In genomic region chr4:173436866-173437265, GRCh38 we compare ENCODE assay signal across 18 cellular contexts. TPM values are rescaled to one million over a fixed set of nuclear protein-coding genes. Genes with fewer than 3 reads are reported as not detected.
"Had no signal": no experiment of that assay in that cellular context is flagged by ENCODE, and none has a peak within 500 bp of the region (broad histone marks: within the 10 kb centered on the region; RNA-seq: fewer than 3 reads in every experiment).

No MANE protein-coding gene starts in this region.

- ATAC-seq: activated CD8-positive, alpha-beta memory T cell treated with anti-CD3 and anti-CD28 coated beads, Interleukin-2, amount 10 ng/mL, durations not matched to agents 7 days and 5 days; activated naive CD8-positive, alpha-beta T cell treated with anti-CD3 and anti-CD28 coated beads, Interleukin-2, amount 50 U/mL, for 24 hours; naive thymus-derived CD8-positive, alpha-beta T cell; right lobe of liver; stimulated activated naive CD8-positive, alpha-beta T cell treated with anti-CD3 and anti-CD28 coated beads, Interleukin-15, amount 100 ng/mL, for 72 hours had no signal

- H3K27ac Mint-ChIP-seq: activated CD8-positive, alpha-beta memory T cell treated with anti-CD3 and anti-CD28 coated beads, Interleukin-2, amount 10 ng/mL, durations not matched to agents 7 days and 5 days; activated naive CD4-positive, alpha-beta T cell treated with anti-CD3 and anti-CD28 coated beads for 36 hours; activated naive CD8-positive, alpha-beta T cell treated with anti-CD3 and anti-CD28 coated beads, Interleukin-2, amount 50 U/mL, for 24 hours; activated T-helper 2 cell treated with anti-CD3 and anti-CD28 coated beads, Interferon-gamma antibody, Interleukin-2, Interleukin-4, amounts not matched to agents 10 μg/mL and 5 μg/mL and 100 μg/mL, durations not matched to agents 14 hours and 24 hours and 36 hours; stimulated activated naive CD8-positive, alpha-beta T cell treated with anti-CD3 and anti-CD28 coated beads, Interleukin-15, amount 100 ng/mL, for 72 hours had no signal

- H3K27ac ChIP-seq: right lobe of liver, testis had no signal

- H3K4me1 ChIP-seq: right lobe of liver, testis, uterus had no signal

- H3K27me3 ChIP-seq: hepatocyte, right lobe of liver, testis, uterus had no signal

- H3K9me3 Mint-ChIP-seq: activated naive CD4-positive, alpha-beta T cell treated with anti-CD3 and anti-CD28 coated beads for 36 hours; activated naive CD8-positive, alpha-beta T cell treated with anti-CD3 and anti-CD28 coated beads, Interleukin-2, amount 50 U/mL, for 24 hours; activated T-helper 2 cell treated with anti-CD3 and anti-CD28 coated beads, Interferon-gamma antibody, Interleukin-2, Interleukin-4, amounts not matched to agents 10 μg/mL and 5 μg/mL and 100 μg/mL, durations not matched to agents 14 hours and 24 hours and 36 hours; stimulated activated naive CD8-positive, alpha-beta T cell treated with anti-CD3 and anti-CD28 coated beads, Interleukin-15, amount 100 ng/mL, for 72 hours had no signal

- H3K4me3 Mint-ChIP-seq: activated CD8-positive, alpha-beta memory T cell treated with anti-CD3 and anti-CD28 coated beads, Interleukin-2, amount 10 ng/mL, durations not matched to agents 7 days and 5 days; activated naive CD4-positive, alpha-beta T cell treated with anti-CD3 and anti-CD28 coated beads for 36 hours; activated naive CD8-positive, alpha-beta T cell treated with anti-CD3 and anti-CD28 coated beads, Interleukin-2, amount 50 U/mL, for 24 hours; naive thymus-derived CD8-positive, alpha-beta T cell; stimulated activated naive CD8-positive, alpha-beta T cell treated with anti-CD3 and anti-CD28 coated beads, Interleukin-15, amount 100 ng/mL, for 72 hours had no signal

- H3K27me3 Mint-ChIP-seq: activated CD8-positive, alpha-beta memory T cell treated with anti-CD3 and anti-CD28 coated beads, Interleukin-2, amount 10 ng/mL, durations not matched to agents 7 days and 5 days; activated naive CD8-positive, alpha-beta T cell treated with anti-CD3 and anti-CD28 coated beads, Interleukin-2, amount 50 U/mL, for 24 hours; stimulated activated naive CD8-positive, alpha-beta T cell treated with anti-CD3 and anti-CD28 coated beads, Interleukin-15, amount 100 ng/mL, for 72 hours had no signal

- DNase-seq: activated CD4-positive, alpha-beta T cell treated with anti-CD3 and anti-CD28 coated beads, Interleukin-2, amount 50 U/mL, for 48 hours; activated CD8-positive, alpha-beta memory T cell treated with anti-CD3 and anti-CD28 coated beads, Interleukin-2, amount 10 ng/mL, durations not matched to agents 7 days and 5 days; activated naive CD4-positive, alpha-beta T cell treated with anti-CD3 and anti-CD28 coated beads for 36 hours; activated naive CD8-positive, alpha-beta T cell treated with anti-CD3 and anti-CD28 coated beads, Interleukin-2, amount 50 U/mL, for 24 hours; activated T-cell treated with anti-CD3 and anti-CD28 coated beads, Interleukin-2, amount 50 U/mL, for 1 hour; aorta; dermis blood vessel endothelial cell; naive thymus-derived CD8-positive, alpha-beta T cell; right lobe of liver; stimulated activated CD4-positive, alpha-beta T cell treated with anti-CD3 and anti-CD28 coated beads, Interleukin-1b, Interleukin-23, amount 100 ng/mL, for 48 hours; stimulated activated naive CD8-positive, alpha-beta T cell treated with anti-CD3 and anti-CD28 coated beads, Interleukin-15, amount 100 ng/mL, for 72 hours; testis; uterus had no signal

- H3K9me3 ChIP-seq: right lobe of liver, testis, uterus had no signal

- H2AFZ ChIP-seq: hepatocyte had no signal

- H3K4me3 ChIP-seq: hepatocyte, lung, right lobe of liver, testis, uterus had no signal

- H3K4me1 Mint-ChIP-seq: activated CD8-positive, alpha-beta memory T cell treated with anti-CD3 and anti-CD28 coated beads, Interleukin-2, amount 10 ng/mL, durations not matched to agents 7 days and 5 days; activated naive CD8-positive, alpha-beta T cell treated with anti-CD3 and anti-CD28 coated beads, Interleukin-2, amount 50 U/mL, for 24 hours; stimulated activated naive CD8-positive, alpha-beta T cell treated with anti-CD3 and anti-CD28 coated beads, Interleukin-15, amount 100 ng/mL, for 72 hours had no signal

- H3K36me3 ChIP-seq: uterus had no signal

- H3K79me2 ChIP-seq: hepatocyte had no signal

- H3K4me2 ChIP-seq: hepatocyte had no signal

RNA-seq across cellular contexts. Expression of gene SCRG1, which starts 38.0 kb away (rescaled TPM):
- total RNA-seq: activated CD8-positive, alpha-beta memory T cell treated with anti-CD3 and anti-CD28 coated beads, Interleukin-2, amount 10 ng/mL, durations not matched to agents 7 days and 5 days; activated naive CD4-positive, alpha-beta T cell treated with anti-CD3 and anti-CD28 coated beads for 36 hours; activated T-helper 2 cell treated with anti-CD3 and anti-CD28 coated beads, Interferon-gamma antibody, Interleukin-2, Interleukin-4, amounts not matched to agents 10 μg/mL and 5 μg/mL and 100 μg/mL, durations not matched to agents 14 hours and 24 hours and 36 hours; epithelial cell of proximal tubule; naive thymus-derived CD8-positive, alpha-beta T cell; right lobe of liver; T-helper 1 cell treated with Interleukin-12 subunit alpha and Interleukin-12 subunit beta and Interleukin-4 antibody, amounts not matched to agents 30 ng/mL and 1 ng/mL, for 36 hours had no signal
- polyA plus RNA-seq: naive thymus-derived CD8-positive, alpha-beta T cell had no signal
